9 cellular contexts compared by ENCODE assay signal in genomic region chr17:40069751-40070643, GRCh38. TPM values are rescaled to one million over a fixed set of nuclear protein-coding genes. Genes with fewer than 3 reads are reported as not detected.
A peak's percentile ranks its signal among the peaks of the same experiment; 100 is the strongest.
DNase-seq lines count a peak whose midpoint lies in the region; ATAC-seq, FAIRE-seq and TF ChIP-seq lines count a peak whose summit lies in the region.
"Had no signal": no experiment of that assay in that cellular context is flagged by ENCODE, and none has a peak within 500 bp of the region (broad histone marks: within the 10 kb centered on the region; RNA-seq: fewer than 3 reads in every experiment).

No MANE protein-coding gene starts in this region.

- peak; percentile 79 for DNase-seq in activated CD8-positive, alpha-beta memory T cell treated with anti-CD3 and anti-CD28 coated beads for 24 hours
- no peak for DNase-seq in activated CD8-positive, alpha-beta memory T cell treated with anti-CD3 and anti-CD28 coated beads, Interleukin-2, amount 50 U/mL, for 48 hours
- DNase-seq in NCI-H2196 (lab: John Stamatoyannopoulos, UW; ENCODE audit: unreplicated experiment), result peak; percentile 53
- peak; percentile 23 for DNase-seq in activated gamma-delta T cell treated with anti-CD3 and anti-CD28 coated beads, Interleukin-2, amount 50 U/mL, for 16 hours (ENCODE audit: low read depth)
- DNase-seq in glutamatergic neuron, result no peak
- DNase-seq in small intestine, result peak; percentile 88
- DNase-seq in NCI-H1930 (lab: John Stamatoyannopoulos, UW), result no peak

- peaks cover 12% of the 10 kb centered on the region for H3K4me1 Mint-ChIP-seq in glutamatergic neuron (ENCODE audit: low read depth, unreplicated experiment)

- H3K36me3 ChIP-seq in small intestine (ENCODE audit: control insufficient read depth in 2 of 2, insufficient read depth in 2 of 2, low read length in 2 of 2), result no peaks in the 10 kb centered on the region

- WGBS in small intestine, 3 donors, result 6 to 20% (median 13%) methylated on average over 13 to 14 of the region's 14 CpGs

- peaks cover 5% of the 10 kb centered on the region for H3K9me3 Mint-ChIP-seq in glutamatergic neuron (ENCODE audit: unreplicated experiment)

- peak; percentile 30 for TF ChIP-seq CTCF in glutamatergic neuron (IDR thresholded peaks at IDR 0.05; ENCODE audit: partially characterized antibody, unreplicated experiment)

- peak overlapping the region in 1 of 2 donors; percentile 5 for H3K4me3 ChIP-seq in small intestine (ENCODE audit: low read depth in 1 of 2, low read length in 2 of 2)

- no peak for FAIRE-seq in small intestine (lab: Jason Lieb, UNC)
- FAIRE-seq: endometrium had no signal

- H3K27ac Mint-ChIP-seq in glutamatergic neuron (ENCODE audit: unreplicated experiment), result peak overlapping the region; percentile 64

- no peaks in the 10 kb centered on the region for H3K27me3 ChIP-seq in small intestine (ENCODE audit: control insufficient read depth in 2 of 2, insufficient read depth in 2 of 2, low read length in 2 of 2)

- peak overlapping the region; percentile 46 for H3K4me3 Mint-ChIP-seq in glutamatergic neuron (ENCODE audit: unreplicated experiment)

- no peaks in the 10 kb centered on the region for H3K36me3 Mint-ChIP-seq in glutamatergic neuron (ENCODE audit: unreplicated experiment)

- peaks cover 13% of the 10 kb centered on the region for H3K27me3 Mint-ChIP-seq in glutamatergic neuron (ENCODE audit: unreplicated experiment)

- peak overlapping the region; percentile 90 to 97 for H3K27ac ChIP-seq in small intestine (ENCODE audit: low read depth in 1 of 2, low read length in 1 of 2)

- H3K4me1 ChIP-seq in small intestine (ENCODE audit: control insufficient read depth in 2 of 2, insufficient read depth in 1 of 2, low read depth in 1 of 2, low read length in 1 of 2), result peaks cover 16 to 35% of the 10 kb centered on the region in 2 donors

- H3K9me3 ChIP-seq in small intestine (ENCODE audit: control insufficient read depth, low read depth), result no peaks in the 10 kb centered on the region

- no peak for ATAC-seq in HG02678 (IDR thresholded peaks at IDR 0.05; ENCODE audit: unreplicated experiment)

RNA-seq across cellular contexts. Expression of gene THRA, which starts 7.2 kb away (rescaled TPM):
- 17.6 TPM for total RNA-seq in glutamatergic neuron (ENCODE audit: unreplicated experiment)
- 10 to 100 TPM; 22.4 to 50.7 (median 36.0) TPM for polyA plus RNA-seq in small intestine

RNA-seq across cellular contexts. Expression of gene MED24, which starts 15.8 kb away (rescaled TPM):
- 172 TPM for total RNA-seq in glutamatergic neuron (ENCODE audit: unreplicated experiment)
- polyA plus RNA-seq in small intestine, result 10 to 100 TPM; 43.0 to 64.6 (median 49.6) TPM

RNA-seq across cellular contexts. Expression of gene NR1D1, which starts 30.4 kb away (rescaled TPM):
- total RNA-seq in glutamatergic neuron (ENCODE audit: unreplicated experiment), result 1.3 TPM
- 10 to 100 TPM in 2 of 3 donors, 1 to 10 TPM in 1; 8.5 to 25.1 (median 15.7) TPM for polyA plus RNA-seq in small intestine

RNA-seq across cellular contexts. Expression of gene MSL1, which starts 51.8 kb away (rescaled TPM):
- total RNA-seq in glutamatergic neuron (ENCODE audit: unreplicated experiment), result 110 TPM
- 10 to 100 TPM; 53.1 to 81.6 (median 57.0) TPM for polyA plus RNA-seq in small intestine

RNA-seq across cellular contexts. Expression of gene CSF3, which starts 54.8 kb away (rescaled TPM):
- total RNA-seq in glutamatergic neuron (ENCODE audit: unreplicated experiment), result not detected
- polyA plus RNA-seq in small intestine, result 1 to 10 TPM in 2 of 3 donors, not detected in 1; 2.0 to 2.8 TPM

Comparison
In these comparisons a context has a peak if more than half of its experiments do, and no peak if none do; other contexts are left out.
1. DNase-seq: peak in activated CD8-positive, alpha-beta memory T cell treated with anti-CD3 and anti-CD28 coated beads for 24 hours (single experiment), NCI-H2196 (single experiment), activated gamma-delta T cell treated with anti-CD3 and anti-CD28 coated beads, Interleukin-2, amount 50 U/mL, for 16 hours (single experiment) and small intestine (single experiment); none in activated CD8-positive, alpha-beta memory T cell treated with anti-CD3 and anti-CD28 coated beads, Interleukin-2, amount 50 U/mL, for 48 hours (single experiment), glutamatergic neuron (single experiment) and NCI-H1930 (0 of 2).